In genomic region chr12:62848418-62848817, GRCh38 we compare ENCODE assay signal across 10 cellular contexts.
DNase-seq lines count a peak whose midpoint lies in the region; ATAC-seq, FAIRE-seq and TF ChIP-seq lines count a peak whose summit lies in the region.
"Had no signal": no experiment of that assay in that cellular context is flagged by ENCODE, and none has a peak within 500 bp of the region (broad histone marks: within the 10 kb centered on the region; RNA-seq: fewer than 3 reads in every experiment).

No MANE protein-coding gene starts in this region.

- H3K27ac Mint-ChIP-seq in activated T-helper 17 cell treated with anti-CD3 and anti-CD28 coated beads, Interleukin-2, amount 50 U/mL, for 72 hours: no peak overlapping the region

- TF ChIP-seq CTCF in mucosa of descending colon (IDR thresholded peaks at IDR 0.05): no peak

- H3K36me3 Mint-ChIP-seq in activated T-helper 17 cell treated with anti-CD3 and anti-CD28 coated beads, Interleukin-2, amount 50 U/mL, for 72 hours (ENCODE audit: low read depth): no peaks in the 10 kb centered on the region

- H3K4me1 Mint-ChIP-seq in activated T-helper 17 cell treated with anti-CD3 and anti-CD28 coated beads, Interleukin-2, amount 50 U/mL, for 72 hours: no peaks in the 10 kb centered on the region

- no peaks in the 10 kb centered on the region for H3K9me3 Mint-ChIP-seq in activated T-helper 17 cell treated with anti-CD3 and anti-CD28 coated beads, Interleukin-2, amount 50 U/mL, for 72 hours

- no peak overlapping the region for H3K4me3 ChIP-seq in mucosa of descending colon
- no peak overlapping the region for H3K4me3 ChIP-seq in small intestine (ENCODE audit: low read depth in 1 of 2, low read length in 2 of 2)
- H3K4me3 ChIP-seq: testis had no signal

- peaks cover 33% of the 10 kb centered on the region for H3K27me3 Mint-ChIP-seq in activated T-helper 17 cell treated with anti-CD3 and anti-CD28 coated beads, Interleukin-2, amount 50 U/mL, for 72 hours

- FAIRE-seq in small intestine (lab: Jason Lieb, UNC): no peak

- H3K27ac ChIP-seq in small intestine (ENCODE audit: low read depth in 1 of 2, low read length in 1 of 2): no peak overlapping the region
- H3K27ac ChIP-seq: testis had no signal

- ATAC-seq in GM19351 (IDR thresholded peaks at IDR 0.05; ENCODE audit: unreplicated experiment): peak; percentile 57
- ATAC-seq in activated T-helper 17 cell treated with anti-CD3 and anti-CD28 coated beads, Interleukin-2, amount 50 U/mL, for 72 hours (replicated peaks): peak; percentile 96
- peak; percentile 43 for ATAC-seq in mucosa of descending colon
- ATAC-seq in HG03159 (IDR thresholded peaks at IDR 0.05; ENCODE audit: unreplicated experiment): no peak

- no peak overlapping the region for H3K4me3 Mint-ChIP-seq in activated T-helper 17 cell treated with anti-CD3 and anti-CD28 coated beads, Interleukin-2, amount 50 U/mL, for 72 hours

- H3K36me3 ChIP-seq in mucosa of descending colon (ENCODE audit: low read depth): no peaks in the 10 kb centered on the region
- no peaks in the 10 kb centered on the region for H3K36me3 ChIP-seq in small intestine (ENCODE audit: control insufficient read depth in 2 of 2, insufficient read depth in 2 of 2, low read length in 2 of 2)

- in situ Hi-C loops in Caki2 (cut with HindIII; ENCODE audit: low pct_unique_long_range_greater_than_20kb, low sequenced_read_pairs): no loop called here

- H3K4me1 ChIP-seq in mucosa of descending colon (ENCODE audit: low read depth) (no peaks in the 10 kb centered on the region), small intestine (ENCODE audit: control insufficient read depth in 2 of 2, insufficient read depth in 1 of 2, low read depth in 1 of 2, low read length in 1 of 2) (peaks cover 6% of the 10 kb centered on the region in 2 donors)
- H3K4me1 ChIP-seq: testis had no signal

- H3K9me3 ChIP-seq in mucosa of descending colon: no peaks in the 10 kb centered on the region
- no peaks in the 10 kb centered on the region for H3K9me3 ChIP-seq in small intestine (ENCODE audit: control insufficient read depth, low read depth)
- H3K9me3 ChIP-seq: testis had no signal

- WGBS in small intestine, 3 donors: 41 to 67% (median 52%) methylated on average over 2 of the region's 2 CpGs

- peak; percentile 93 for DNase-seq in Caki2 (ENCODE audit: low read depth)
- DNase-seq in mucosa of descending colon: no peak
- DNase-seq in small intestine: no peak
- no peak for DNase-seq in cortex of kidney (lab: John Stamatoyannopoulos, UW)
- DNase-seq in activated gamma-delta T cell (lab: John Stamatoyannopoulos, UW): no peak
- DNase-seq: retina, testis had no signal

- intact Hi-C loops in mucosa of descending colon (cut with DNase I, micrococcal nuclease): no loop called here

- no peaks in the 10 kb centered on the region for H3K27me3 ChIP-seq in small intestine (ENCODE audit: control insufficient read depth in 2 of 2, insufficient read depth in 2 of 2, low read length in 2 of 2)
- H3K27me3 ChIP-seq: testis had no signal
